In genomic region chr15:92904832-92905640, GRCh38 we compare ENCODE assay signal across 8 cellular contexts. TPM values are rescaled to one million over a fixed set of nuclear protein-coding genes. Genes with fewer than 3 reads are reported as not detected.
DNase-seq lines count a peak whose midpoint lies in the region; ATAC-seq, FAIRE-seq and TF ChIP-seq lines count a peak whose summit lies in the region.

No MANE protein-coding gene starts in this region.

- no peak for TF ChIP-seq POLR2A in Peyer's patch (IDR thresholded peaks at IDR 0.05)

- peak overlapping the region; percentile 65 for H3K9ac ChIP-seq in ES-I3 (ENCODE audit: low read depth, low read length)

- DNase-seq in Peyer's patch, result no peak
- no peak for DNase-seq in epithelial cell of proximal tubule (ENCODE audit: low read depth)
- no peak for DNase-seq in pancreas
- no peak for DNase-seq in DMS53 (lab: John Stamatoyannopoulos, UW)
- DNase-seq in mesenteric fat pad (ENCODE audit: low spot score), result no peak
- DNase-seq in NCI-H510A treated with DMSO at 0.1 percent for 48 hours (lab: John Stamatoyannopoulos, UW), result no peak
- no peak for DNase-seq in GM13976 (ENCODE audit: low spot score)

- in situ Hi-C loops in GM13976 (cut with MboI; ENCODE audit: low sequenced_read_pairs, unreplicated experiment), result no loop called here

- intact Hi-C loops in pancreas (cut with DNase I), result loop anchor here in 1 of 3 donors (5.0 kb wide), 1 partner anchor 98 kb away; no protein-coding TSS in a partner anchor

- H3K4me3 ChIP-seq in Peyer's patch (peak overlapping the region; percentile 54 to 65 (median 60)), epithelial cell of proximal tubule (ENCODE audit: low read depth, low read length) (peak overlapping the region; percentile 59), pancreas (peak overlapping the region; percentile 14 to 56 (median 28))

- H3K27ac ChIP-seq in Peyer's patch (peak overlapping the region; percentile 89 to 96 (median 92)), pancreas (peak overlapping the region; percentile 69 to 99 (median 95))

- 3% methylated on average over 14 of the region's 14 CpGs for WGBS in pancreas, 2 donors

- no peak for ATAC-seq in pancreas

- FAIRE-seq in pancreas (lab: Jason Lieb, UNC), result no peak

- H3K9me3 ChIP-seq in ES-I3 (ENCODE audit: control insufficient read depth, insufficient read depth, low read length) (no peaks in the 10 kb centered on the region), Peyer's patch (no peaks in the 10 kb centered on the region), pancreas (no peaks in the 10 kb centered on the region)

- H3K27me3 ChIP-seq in Peyer's patch (no peaks in the 10 kb centered on the region), pancreas (no peaks in the 10 kb centered on the region)

- H3K4me1 ChIP-seq in ES-I3 (ENCODE audit: insufficient read depth, low read length) (peaks cover 36% of the 10 kb centered on the region), Peyer's patch (peaks cover 4 to 51% (median 27%) of the 10 kb centered on the region in 4 donors), pancreas (peaks cover 26 to 44% (median 38%) of the 10 kb centered on the region in 3 donors)

- H3K36me3 ChIP-seq in ES-I3 (ENCODE audit: insufficient read depth, low read length), result no peaks in the 10 kb centered on the region; the same call in 1 of the 2 replicates
- no peaks in the 10 kb centered on the region for H3K36me3 ChIP-seq in Peyer's patch
- H3K36me3 ChIP-seq in pancreas, result no peaks in the 10 kb centered on the region

- no peak for TF ChIP-seq CTCF in Peyer's patch (IDR thresholded peaks at IDR 0.05)
- no peak for TF ChIP-seq CTCF in epithelial cell of proximal tubule (conservative IDR thresholded peaks at IDR 0.05; ENCODE audit: low read depth, low read length)
- no peak for TF ChIP-seq CTCF in pancreas (IDR thresholded peaks at IDR 0.05)
- TF ChIP-seq CTCF in GM13976 (IDR thresholded peaks at IDR 0.05; ENCODE audit: borderline replicate concordance, control extremely low read depth, extremely low read depth, insufficient read depth, missing control alignments), result no peak

RNA-seq across cellular contexts. Expression of gene CHD2, which starts 4.9 kb away (rescaled TPM):
- total RNA-seq in Peyer's patch (100 to 1,000 TPM; 109 to 370 (median 161) TPM), epithelial cell of proximal tubule (19.5 and 26.5 TPM in 2 replicates), pancreas (10 to 100 TPM; 37.0 to 86.3 (median 50.1) TPM), mesenteric fat pad (90.9 TPM)
- polyA plus RNA-seq in pancreas, result 10 to 100 TPM; 27.7 to 31.1 TPM
